In genomic region chr4:109816894-109817293, GRCh38 we compare ENCODE assay signal across 10 cellular contexts. TPM values are rescaled to one million over a fixed set of nuclear protein-coding genes. Genes with fewer than 3 reads are reported as not detected.
DNase-seq lines count a peak whose midpoint lies in the region; ATAC-seq and TF ChIP-seq lines count a peak whose summit lies in the region.
"Had no signal": no experiment of that assay in that cellular context is flagged by ENCODE, and none has a peak within 500 bp of the region (broad histone marks: within the 10 kb centered on the region; RNA-seq: fewer than 3 reads in every experiment).

No MANE protein-coding gene starts in this region.

- H3K27ac Mint-ChIP-seq in mesothelial cell of epicardium: peak overlapping the region; percentile 97

- H3K27me3 Mint-ChIP-seq in mesothelial cell of epicardium (ENCODE audit: low read depth): no peaks in the 10 kb centered on the region

- H3K4me1 ChIP-seq in BE2C (no peaks in the 10 kb centered on the region), HUES64 (ENCODE audit: insufficient read depth, low read length) (peaks cover 6% of the 10 kb centered on the region; the same call in 1 of the 2 replicates), adipocyte (ENCODE audit: control insufficient read depth, insufficient read depth, low read length) (peaks cover 22% of the 10 kb centered on the region)

- H3K4me3 ChIP-seq in BE2C (ENCODE audit: low read depth, low read length) (peak overlapping the region; percentile 97), HUES64 (ENCODE audit: low read length) (peak overlapping the region; percentile 94), adipocyte (ENCODE audit: low read length) (peak overlapping the region; percentile 100)

- peak overlapping the region; percentile 94; the same call in 1 of the 2 replicates for H3K9ac ChIP-seq in HUES64 (ENCODE audit: low read depth, low read length)
- peak overlapping the region; percentile 97 for H3K9ac ChIP-seq in adipocyte (ENCODE audit: low read length)

- H3K4me3 Mint-ChIP-seq in mesothelial cell of epicardium: peak overlapping the region; percentile 97

- H3K36me3 ChIP-seq in BE2C (peaks cover 34% of the 10 kb centered on the region), HUES64 (ENCODE audit: insufficient read depth, low read length) (peaks cover 49% of the 10 kb centered on the region), adipocyte (ENCODE audit: control insufficient read depth, insufficient read depth, low read length, severe bottlenecking) (peaks cover 14% of the 10 kb centered on the region)

- H3K9me3 Mint-ChIP-seq in mesothelial cell of epicardium: no peaks in the 10 kb centered on the region

- no peak for DNase-seq in BE2C
- DNase-seq in adipocyte (ENCODE audit: low read depth): no peak
- no peak for DNase-seq in mesothelial cell of epicardium (ENCODE audit: low spot score in 2 of 2, unreplicated experiment in 2 of 2)
- no peak for DNase-seq in kidney glomerular epithelial cell (lab: John Stamatoyannopoulos, UW)
- no peak for DNase-seq in GF-D8 (lab: John Stamatoyannopoulos, UW)
- DNase-seq: stimulated activated CD4-positive, alpha-beta T cell treated with anti-CD3 and anti-CD28 coated beads, Interleukin-12 subunit alpha, Interleukin-12 subunit beta, amount 100 ng/mL, for 4 hours had no signal

- H3K9me3 ChIP-seq in BE2C (no peaks in the 10 kb centered on the region), HUES64 (ENCODE audit: insufficient read depth, low read depth, low read length) (no peaks in the 10 kb centered on the region), adipocyte (ENCODE audit: control insufficient read depth, low read length) (no peaks in the 10 kb centered on the region)

- H3K27ac ChIP-seq in HUES64 (ENCODE audit: low read depth, low read length): no peak overlapping the region

- ATAC-seq in HG03108 (IDR thresholded peaks at IDR 0.05; ENCODE audit: unreplicated experiment): no peak
- ATAC-seq in HG03045 (IDR thresholded peaks at IDR 0.05; ENCODE audit: unreplicated experiment): no peak

- TF ChIP-seq CTCF in BE2C (IDR thresholded peaks at IDR 0.05; ENCODE audit: low read depth, low read length) (no peak), mesothelial cell of epicardium (IDR thresholded peaks at IDR 0.05; ENCODE audit: unreplicated experiment) (no peak)

- H3K4me1 Mint-ChIP-seq in mesothelial cell of epicardium: peaks cover 28% of the 10 kb centered on the region

- H3K27me3 ChIP-seq in BE2C: no peaks in the 10 kb centered on the region
- H3K27me3 ChIP-seq in HUES64 (ENCODE audit: insufficient read depth, low read length): no peaks in the 10 kb centered on the region
- no peaks in the 10 kb centered on the region for H3K27me3 ChIP-seq in adipocyte (replicated peaks; ENCODE audit: control insufficient read depth, insufficient read depth, low read length)

- WGBS in HUES64: 89% methylated on average over 1 of the region's 1 CpG

- H3K36me3 Mint-ChIP-seq in mesothelial cell of epicardium: peaks cover 12% of the 10 kb centered on the region

RNA-seq across cellular contexts. Expression of gene GAR1, which starts 1.3 kb away (rescaled TPM):
- 44.0 TPM for polyA plus RNA-seq in BE2C (2012; ENCODE audit: insufficient read depth, insufficient read length, low read depth)
- 43.3 TPM for polyA plus RNA-seq in HUES64 (2013, experiment 1 of 2)
- 42.3 TPM for polyA plus RNA-seq in HUES64 (2013, experiment 2 of 2)
- total RNA-seq in mesothelial cell of epicardium: 25.6 to 29.5 TPM (median 27.8 TPM) in 3 replicates

RNA-seq across cellular contexts. Expression of gene RRH, which starts 10.9 kb away (rescaled TPM):
- polyA plus RNA-seq in BE2C (2012; ENCODE audit: insufficient read depth, insufficient read length, low read depth): 1.0 TPM
- 0.20 TPM for polyA plus RNA-seq in HUES64 (2013, experiment 1 of 2)
- polyA plus RNA-seq in HUES64 (2013, experiment 2 of 2): 0.25 TPM
- total RNA-seq in mesothelial cell of epicardium: 0.29 to 0.45 TPM (median 0.40 TPM) in 3 replicates
- total RNA-seq: RPMI7951 had no signal

RNA-seq across cellular contexts. Expression of gene CFI, which starts 15.1 kb away (rescaled TPM):
- polyA plus RNA-seq in BE2C (2012; ENCODE audit: insufficient read depth, insufficient read length, low read depth): not detected
- polyA plus RNA-seq in HUES64 (2013, experiment 1 of 2): not detected
- polyA plus RNA-seq in HUES64 (2013, experiment 2 of 2): not detected
- total RNA-seq in mesothelial cell of epicardium: 485 to 506 TPM (median 505 TPM) in 3 replicates

RNA-seq across cellular contexts. Expression of gene LRIT3, which starts 31.0 kb away (rescaled TPM):
- polyA plus RNA-seq in BE2C (2012; ENCODE audit: insufficient read depth, insufficient read length, low read depth): 1.9 TPM
- polyA plus RNA-seq in HUES64 (2013, experiment 1 of 2): 0.10 TPM
- polyA plus RNA-seq in HUES64 (2013, experiment 2 of 2): not detected
- 0.14 to 0.29 TPM (median 0.16 TPM) in 3 replicates for total RNA-seq in mesothelial cell of epicardium
- total RNA-seq: RPMI7951 had no signal
